Comparison of ENCODE assay signal across 19 cellular contexts in the genomic region with DNA sequence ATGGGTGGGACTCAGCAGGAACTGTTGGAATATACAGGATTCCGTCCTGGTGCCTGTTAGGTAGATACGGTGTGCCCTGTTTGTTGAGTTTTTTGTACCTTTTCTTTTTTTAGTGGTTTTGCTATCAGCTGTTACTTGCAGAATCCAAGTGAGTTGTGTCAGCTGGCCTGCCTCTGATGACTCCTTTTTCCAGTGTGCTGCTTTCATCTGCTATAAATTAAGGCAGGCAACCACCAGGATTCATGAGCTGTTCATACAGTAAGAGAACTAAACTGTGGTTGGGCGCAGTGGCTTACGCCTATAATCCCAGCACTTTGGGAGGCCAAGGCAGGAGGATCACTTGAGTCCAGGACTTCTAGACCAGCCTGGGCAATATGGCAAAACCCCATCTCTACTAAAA.
"Had no signal": no experiment of that assay in that cellular context is flagged by ENCODE, and none has a peak within 500 bp of the region (broad histone marks: within the 10 kb centered on the region; RNA-seq: fewer than 3 reads in every experiment).

No MANE protein-coding gene starts in this region.

- H3K9ac ChIP-seq: neural progenitor cell had no signal

- H2AFZ ChIP-seq: neural progenitor cell had no signal

- H3K9me3 Mint-ChIP-seq: natural killer cell, neural progenitor cell had no signal

- H3K27ac ChIP-seq: coronary artery, foreskin keratinocyte, heart left ventricle, neural progenitor cell, ovary, right atrium auricular region, sigmoid colon had no signal

- H3K4me3 ChIP-seq: coronary artery, heart left ventricle, mucosa of descending colon, neural progenitor cell, ovary, right atrium auricular region, sigmoid colon had no signal

- H3K27me3 ChIP-seq: foreskin keratinocyte, heart left ventricle, neural progenitor cell, ovary, right atrium auricular region, sigmoid colon had no signal

- H3K9me3 ChIP-seq: heart left ventricle, mucosa of descending colon, ovary, right atrium auricular region, sigmoid colon had no signal

- H3K4me1 Mint-ChIP-seq: natural killer cell had no signal

- H3K4me2 ChIP-seq: neural progenitor cell had no signal

- ATAC-seq: foreskin keratinocyte, heart left ventricle, left lobe of liver, mucosa of descending colon, natural killer cell had no signal

- FAIRE-seq: islet of Langerhans, small intestine had no signal

- H3K4me3 Mint-ChIP-seq: natural killer cell, neural progenitor cell had no signal

- H3K27ac Mint-ChIP-seq: natural killer cell, neural progenitor cell had no signal

- H3K36me3 Mint-ChIP-seq: natural killer cell had no signal

- H3K36me3 ChIP-seq: neural progenitor cell, ovary, right atrium auricular region, sigmoid colon had no signal

- DNase-seq: effector CD8-positive, alpha-beta T cell; foreskin keratinocyte; heart left ventricle; hippocampal formation; mammary epithelial cell; mucosa of descending colon; natural killer cell; nucleus accumbens; ovary; sigmoid colon; small intestine; stimulated activated CD4-positive, alpha-beta T cell treated with anti-CD3 and anti-CD28 coated beads, Interleukin-2, amount 100 ng/mL, for 48 hours; stimulated activated naive CD4-positive, alpha-beta T cell treated with Interleukin-2 at 50 U/mL for 16 hours; trophoblast cell had no signal
